8 cellular contexts compared by ENCODE assay signal in the genomic region with DNA sequence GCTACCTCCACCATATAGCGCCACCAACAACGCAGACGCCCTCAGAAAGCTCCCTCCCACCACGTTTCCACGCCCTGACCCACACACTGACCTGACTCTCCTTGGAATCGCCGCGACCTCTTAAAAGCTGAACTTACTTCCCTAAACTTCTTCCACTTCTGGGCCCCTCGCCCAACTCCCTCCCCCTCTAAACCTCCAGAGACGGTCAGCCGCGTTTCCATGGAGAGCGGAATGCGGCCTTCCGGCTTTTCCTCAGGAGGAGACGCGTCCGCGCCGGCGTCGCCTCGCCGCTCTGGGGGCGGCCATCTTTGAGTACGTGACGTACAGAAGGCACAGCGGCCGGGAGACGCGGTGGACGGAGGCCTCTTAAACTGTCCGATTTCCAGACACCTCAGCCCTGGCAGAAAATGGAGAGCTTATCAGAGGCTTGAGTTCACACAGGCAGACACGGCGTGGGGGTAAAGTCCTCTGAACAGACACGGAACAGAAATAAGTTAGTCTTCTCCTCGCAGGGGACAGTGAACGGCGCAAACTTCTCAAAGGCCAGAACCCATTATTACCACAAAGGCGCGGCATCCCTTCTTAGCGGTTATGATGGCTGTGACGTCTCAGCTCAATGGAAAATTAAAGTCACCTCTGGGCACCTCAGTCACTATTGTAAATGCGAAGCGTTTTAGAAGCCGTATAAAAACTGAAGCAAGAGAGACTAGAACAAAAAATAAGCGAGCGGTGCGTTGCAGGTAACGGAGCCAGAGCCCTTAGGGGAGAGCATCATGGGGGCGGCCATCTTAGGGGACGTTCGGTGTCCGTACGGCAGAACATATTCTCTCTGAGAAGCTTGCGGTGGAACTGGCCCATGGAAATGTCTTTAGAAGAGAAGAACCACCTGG. TPM values are rescaled to one million over a fixed set of nuclear protein-coding genes. Genes with fewer than 3 reads are reported as not detected.
A peak's percentile ranks its signal among the peaks of the same experiment; 100 is the strongest.
DNase-seq lines count a peak whose midpoint lies in the region; ATAC-seq and TF ChIP-seq lines count a peak whose summit lies in the region.

Gene ZNF432 (minus strand): TSS at position 235 of the 890 bp plus-strand sequence. CDS start 1,970 bp downstream, outside the sequence.

- WGBS in gastroesophageal sphincter (ENCODE audit: low coverage in 1 of 2), 2 donors: 0% methylated on average over 13 to 17 of the region's 56 CpGs

- peaks cover 26% of the 10 kb centered on the region for H3K4me1 Mint-ChIP-seq in activated naive CD4-positive, alpha-beta T cell treated with anti-CD3 and anti-CD28 coated beads, Interleukin-2, amount 10 ng/mL, durations not matched to agents 7 days and 5 days

- H3K9me3 Mint-ChIP-seq in activated naive CD4-positive, alpha-beta T cell treated with anti-CD3 and anti-CD28 coated beads, Interleukin-2, amount 10 ng/mL, durations not matched to agents 7 days and 5 days: peaks cover 57% of the 10 kb centered on the region

- TF ChIP-seq CTCF in gastroesophageal sphincter (IDR thresholded peaks at IDR 0.05) (no peak), neutrophil (IDR thresholded peaks at IDR 0.05) (no peak), subcutaneous adipose tissue (IDR thresholded peaks at IDR 0.05; ENCODE audit: low read depth) (no peak)

- H3K27ac Mint-ChIP-seq in activated naive CD4-positive, alpha-beta T cell treated with anti-CD3 and anti-CD28 coated beads, Interleukin-2, amount 10 ng/mL, durations not matched to agents 7 days and 5 days: peak within 1 kb of the TSS; percentile 99

- TF ChIP-seq POLR2A in gastroesophageal sphincter (IDR thresholded peaks at IDR 0.05): peak; percentile 29 to 52

- H3K4me3 Mint-ChIP-seq in activated naive CD4-positive, alpha-beta T cell treated with anti-CD3 and anti-CD28 coated beads, Interleukin-2, amount 10 ng/mL, durations not matched to agents 7 days and 5 days: peak within 1 kb of the TSS; percentile 96

- peak within 1 kb of the TSS; percentile 47 for H3K9ac ChIP-seq in SK-N-MC (ENCODE audit: insufficient read length)

- H3K4me3 ChIP-seq in SK-N-MC (peak within 1 kb of the TSS; percentile 64), gastroesophageal sphincter (peak within 1 kb of the TSS; percentile 76 to 78), neutrophil (ENCODE audit: low read depth in 1 of 2, low read length in 1 of 2) (peak within 1 kb of the TSS; percentile 67 to 73)

- DNase-seq in EH (ENCODE audit: low read depth) (peak; percentile 90), H4 (ENCODE audit: low spot score) (peak; percentile 98), M059J (ENCODE audit: low read depth) (peak; percentile 92), SK-N-MC (ENCODE audit: low read depth, low spot score) (no peak)
- DNase-seq in activated naive CD4-positive, alpha-beta T cell treated with anti-CD3 and anti-CD28 coated beads, Interleukin-2, amount 10 ng/mL, durations not matched to agents 7 days and 5 days: peak; percentile 86

- H3K27me3 ChIP-seq in gastroesophageal sphincter (no peaks in the 10 kb centered on the region), neutrophil (no peaks in the 10 kb centered on the region)

- CTCF ChIA-PET in activated naive CD4-positive, alpha-beta T cell treated with anti-CD3 and anti-CD28 coated beads, Interleukin-2, amount 10 ng/mL, durations not matched to agents 7 days and 5 days (lab: Charles Lee): interaction anchor here (1.3 kb wide), 1 partner anchor 189 kb away, joined by 4 read pairs; no protein-coding TSS in a partner anchor

- peaks cover 6% of the 10 kb centered on the region; the same call in 1 of the 2 replicates for H3K9me3 ChIP-seq in SK-N-MC (ENCODE audit: low read depth, low read length)
- H3K9me3 ChIP-seq in gastroesophageal sphincter: peaks cover 0 to 35% (median 0%) of the 10 kb centered on the region in 3 donors
- no peaks in the 10 kb centered on the region for H3K9me3 ChIP-seq in neutrophil

- H3K27ac ChIP-seq in SK-N-MC: no peak within 1 kb of the TSS
- H3K27ac ChIP-seq in gastroesophageal sphincter: peak within 1 kb of the TSS; percentile 88 to 94 (median 92)
- H3K27ac ChIP-seq in neutrophil: peak within 1 kb of the TSS; percentile 85

- H3K36me3 Mint-ChIP-seq in activated naive CD4-positive, alpha-beta T cell treated with anti-CD3 and anti-CD28 coated beads, Interleukin-2, amount 10 ng/mL, durations not matched to agents 7 days and 5 days: peaks cover 75% of the 10 kb centered on the region

- peak; percentile 98 for ATAC-seq in gastroesophageal sphincter

- H3K36me3 ChIP-seq in SK-N-MC (ENCODE audit: insufficient read depth, low read length) (peaks cover 15% of the 10 kb centered on the region; the same call in 1 of the 2 replicates), gastroesophageal sphincter (peaks cover 0 to 30% of the 10 kb centered on the region in 2 donors), neutrophil (peaks cover 7% of the 10 kb centered on the region)

- TF ChIP-seq EP300 in gastroesophageal sphincter (IDR thresholded peaks at IDR 0.05): no peak

- H3K4me1 ChIP-seq in gastroesophageal sphincter (peaks cover 0 to 21% (median 0%) of the 10 kb centered on the region in 3 donors), neutrophil (ENCODE audit: control insufficient read depth in 1 of 2, insufficient read depth in 1 of 2, low read depth in 1 of 2, low read length in 1 of 2) (peaks cover 8 to 14% of the 10 kb centered on the region in 2 experiments)

- H3K27me3 Mint-ChIP-seq in activated naive CD4-positive, alpha-beta T cell treated with anti-CD3 and anti-CD28 coated beads, Interleukin-2, amount 10 ng/mL, durations not matched to agents 7 days and 5 days: no peaks in the 10 kb centered on the region

RNA-seq across cellular contexts. Expression of gene ZNF432, which starts in this region (rescaled TPM):
- 6.2 and 7.6 TPM in 2 replicates for total RNA-seq in H4 (2014; rRNA removed; shearing (Covaris generic))
- 4.5 and 5.1 TPM in 2 replicates for total RNA-seq in M059J (2014; rRNA removed; shearing (Covaris generic))
- total RNA-seq in gastroesophageal sphincter: 10 to 100 TPM in 2 of 4 donors, 1 to 10 TPM in 2; 6.0 to 18.1 (median 10.6) TPM
- 10 to 100 TPM in 3 of 4 donors, 1 to 10 TPM in 1; 9.5 to 15.6 (median 13.1) TPM for total RNA-seq in subcutaneous adipose tissue
